In genomic region chr10:93142534-93142933, GRCh38 we compare ENCODE assay signal across 14 cellular contexts.
"Had no signal": no experiment of that assay in that cellular context is flagged by ENCODE, and none has a peak within 500 bp of the region (broad histone marks: within the 10 kb centered on the region; RNA-seq: fewer than 3 reads in every experiment).

No MANE protein-coding gene starts in this region.

- H3K36me3 ChIP-seq: lower lobe of right lung, spleen, upper lobe of right lung had no signal

- H3K4me1 ChIP-seq: spleen, upper lobe of right lung had no signal

- H3K9me3 ChIP-seq: lower lobe of right lung, spleen, upper lobe of right lung had no signal

- FAIRE-seq: kidney had no signal

- H3K27ac ChIP-seq: lower lobe of right lung, spleen, upper lobe of right lung had no signal

- H3K4me3 ChIP-seq: lower lobe of right lung, spleen, upper lobe of right lung had no signal

- ATAC-seq: upper lobe of right lung had no signal

- DNase-seq: activated gamma-delta T cell treated with Interleukin-2 at 50 U/mL for 16 hours; activated T-cell treated with anti-CD3 and anti-CD28 coated beads, Interleukin-2, amount 50 U/mL, for 1 hour; effector CD4-positive, alpha-beta T cell; erythroblast; foreskin fibroblast; kidney; lower lobe of right lung; naive B cell; retina; spleen; stimulated activated CD4-positive, alpha-beta T cell treated with anti-CD3 and anti-CD28 coated beads, Interleukin-4, amount 100 ng/mL, for 1 hour; stimulated activated naive CD4-positive, alpha-beta T cell treated with Interleukin-2 at 50 U/mL for 16 hours; T-helper 9 cell; upper lobe of right lung had no signal

- H3K27me3 ChIP-seq: upper lobe of right lung had no signal
